18 cellular contexts compared by ENCODE assay signal in the genomic region with DNA sequence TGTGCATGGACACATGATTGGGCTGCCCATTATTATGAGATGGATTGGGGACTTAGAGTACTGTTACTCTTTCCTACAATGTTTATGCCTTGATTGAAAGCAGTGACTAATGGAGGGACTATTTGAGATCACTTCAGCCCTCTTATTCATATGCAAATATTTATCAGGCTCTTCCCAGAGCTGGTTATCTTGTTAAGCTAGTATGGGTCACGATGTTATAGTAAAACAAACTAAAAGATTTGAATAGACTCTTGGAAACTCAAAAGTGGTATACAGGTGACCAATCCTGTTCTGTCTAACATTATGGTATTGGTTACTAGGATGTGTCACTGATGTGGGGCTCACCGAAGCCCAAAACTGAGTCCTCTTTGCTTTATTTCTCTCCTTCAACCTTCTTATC.
DNase-seq lines count a peak whose midpoint lies in the region; ATAC-seq, FAIRE-seq and TF ChIP-seq lines count a peak whose summit lies in the region.
"Had no signal": no experiment of that assay in that cellular context is flagged by ENCODE, and none has a peak within 500 bp of the region (broad histone marks: within the 10 kb centered on the region; RNA-seq: fewer than 3 reads in every experiment).

No MANE protein-coding gene starts in this region.

- H3K9me3 Mint-ChIP-seq in stimulated activated effector memory CD8-positive, alpha-beta T cell treated with anti-CD3 and anti-CD28 coated beads, Interleukin-12 subunit alpha, Interleukin-12 subunit beta, amount 100 ng/mL, for 72 hours, result peaks cover 9% of the 10 kb centered on the region

- H3K4me2 ChIP-seq in A549, result no peak overlapping the region

- intact Hi-C loops in left ventricle myocardium inferior (cut with micrococcal nuclease), result no loop called here

- TF ChIP-seq CTCF in A549 (IDR thresholded peaks at IDR 0.05), result no peak
- no peak for TF ChIP-seq CTCF in epithelial cell of esophagus (IDR thresholded peaks at IDR 0.05; ENCODE audit: insufficient read depth, low read depth, low read length, missing control alignments)
- no peak for TF ChIP-seq CTCF in left ventricle myocardium inferior (IDR thresholded peaks at IDR 0.05; ENCODE audit: borderline replicate concordance)

- H3K4me3 Mint-ChIP-seq in stimulated activated effector memory CD8-positive, alpha-beta T cell treated with anti-CD3 and anti-CD28 coated beads, Interleukin-12 subunit alpha, Interleukin-12 subunit beta, amount 100 ng/mL, for 72 hours, result no peak overlapping the region
- H3K4me3 Mint-ChIP-seq: CD4-positive, CD25-positive, alpha-beta regulatory T cell; CD8-positive, alpha-beta memory T cell had no signal

- POLR2A ChIA-PET in A549 (lab: Yijun Ruan, JAX), result no interaction called here

- ATAC-seq in A549, result no peak
- ATAC-seq in stimulated activated effector memory CD8-positive, alpha-beta T cell treated with anti-CD3 and anti-CD28 coated beads, Interleukin-12 subunit alpha, Interleukin-12 subunit beta, amount 100 ng/mL, for 72 hours, result peak; percentile 65

- no peak overlapping the region for H3K27ac Mint-ChIP-seq in stimulated activated effector memory CD8-positive, alpha-beta T cell treated with anti-CD3 and anti-CD28 coated beads, Interleukin-12 subunit alpha, Interleukin-12 subunit beta, amount 100 ng/mL, for 72 hours
- H3K27ac Mint-ChIP-seq: CD4-positive, CD25-positive, alpha-beta regulatory T cell; CD8-positive, alpha-beta memory T cell had no signal

- no peak for TF ChIP-seq POLR2A in A549 (IDR thresholded peaks at IDR 0.05; ENCODE audit: low read length)
- no peak for TF ChIP-seq POLR2A in GM12891 (IDR thresholded peaks at IDR 0.05; ENCODE audit: low read depth, low read length)

- H3K36me3 ChIP-seq in NT2/D1 (ENCODE audit: insufficient read depth, insufficient read length, low read length), result no peaks in the 10 kb centered on the region
- H3K36me3 ChIP-seq in left ventricle myocardium inferior, result no peaks in the 10 kb centered on the region
- H3K36me3 ChIP-seq: BE2C had no signal

- H3K27me3 ChIP-seq in NT2/D1 (ENCODE audit: insufficient read depth, insufficient read length) (no peaks in the 10 kb centered on the region), left ventricle myocardium inferior (ENCODE audit: low read depth) (no peaks in the 10 kb centered on the region)
- H3K27me3 ChIP-seq: BE2C had no signal

- no peak for DNase-seq in A549 (ENCODE audit: low read depth in 1 of 2, low spot score in 1 of 2)
- peak; percentile 2 for DNase-seq in NT2/D1 (ENCODE audit: low read depth, low spot score)
- peak; percentile 24 for DNase-seq in epithelial cell of esophagus (ENCODE audit: low read depth)
- no peak for DNase-seq in stimulated activated effector memory CD8-positive, alpha-beta T cell treated with anti-CD3 and anti-CD28 coated beads, Interleukin-12 subunit alpha, Interleukin-12 subunit beta, amount 100 ng/mL, for 72 hours (ENCODE audit: low spot score in 2 of 2)
- no peak for DNase-seq in GM12891 (ENCODE audit: insufficient read length, low spot score)
- no peak for DNase-seq in left ventricle myocardium inferior
- DNase-seq in T1000 (lab: John Stamatoyannopoulos, UW), result no peak
- DNase-seq: 8988T; BE2C; C1 segment of cervical spinal cord; Caco-2; CD4-positive, CD25-positive, alpha-beta regulatory T cell; CD8-positive, alpha-beta memory T cell; DMS79 treated with DMSO at 0.1 percent for 48 hours; GF-D8; HCEC 1CT had no signal

- no peak overlapping the region for H3K4me3 ChIP-seq in A549
- no peak overlapping the region for H3K4me3 ChIP-seq in NT2/D1 (ENCODE audit: insufficient read length, low read depth)
- no peak overlapping the region for H3K4me3 ChIP-seq in epithelial cell of esophagus (ENCODE audit: low read length)
- H3K4me3 ChIP-seq in left ventricle myocardium inferior, result no peak overlapping the region

- CTCF ChIA-PET in A549 (lab: Yijun Ruan, JAX), result no interaction called here

- H3K27ac ChIP-seq in A549 (no peak overlapping the region), left ventricle myocardium inferior (replicated peaks) (no peak overlapping the region)
- H3K27ac ChIP-seq: HL-60 had no signal

- no peak for TF ChIP-seq EP300 in A549 (IDR thresholded peaks at IDR 0.05)

- TF ChIP-seq RAD21 in A549 (conservative IDR thresholded peaks at IDR 0.05 in 1 of 2, IDR thresholded peaks at IDR 0.05 in 1 of 2), result no peak

- no peaks in the 10 kb centered on the region for H3K4me1 ChIP-seq in A549
- H3K4me1 ChIP-seq in NT2/D1 (ENCODE audit: insufficient read depth, insufficient read length), result no peaks in the 10 kb centered on the region
- no peaks in the 10 kb centered on the region for H3K4me1 ChIP-seq in left ventricle myocardium inferior
- H3K4me1 ChIP-seq: BE2C, Caco-2 had no signal

- 4% methylated on average over 2 of the region's 2 CpGs for WGBS in A549 (ENCODE audit: missing lambda C conversion rate)

- FAIRE-seq in A549 (lab: Jason Lieb, UNC), result peak; percentile 76
- no peak for FAIRE-seq in GM12891 (lab: Jason Lieb, UNC)
- FAIRE-seq: D721Med had no signal

- peaks cover 7% of the 10 kb centered on the region for H3K4me1 Mint-ChIP-seq in stimulated activated effector memory CD8-positive, alpha-beta T cell treated with anti-CD3 and anti-CD28 coated beads, Interleukin-12 subunit alpha, Interleukin-12 subunit beta, amount 100 ng/mL, for 72 hours
- H3K4me1 Mint-ChIP-seq: CD8-positive, alpha-beta memory T cell had no signal

- H3K9me3 ChIP-seq in A549 (no peaks in the 10 kb centered on the region), NT2/D1 (ENCODE audit: insufficient read depth, low read length) (peaks cover 8% of the 10 kb centered on the region; the same call in 1 of the 2 replicates), left ventricle myocardium inferior (replicated peaks) (peaks cover 8% of the 10 kb centered on the region)
- H3K9me3 ChIP-seq: BE2C, Caco-2 had no signal

- no peak overlapping the region for H3K9ac ChIP-seq in NT2/D1 (ENCODE audit: insufficient read length, low read depth)

- peaks cover 6% of the 10 kb centered on the region for H3K36me3 Mint-ChIP-seq in stimulated activated effector memory CD8-positive, alpha-beta T cell treated with anti-CD3 and anti-CD28 coated beads, Interleukin-12 subunit alpha, Interleukin-12 subunit beta, amount 100 ng/mL, for 72 hours

TF ChIP-seq in A549, 52 proteins besides CTCF, POLR2A, EP300 and RAD21 (continues in another document):
- TF ChIP-seq, protein P1, sequence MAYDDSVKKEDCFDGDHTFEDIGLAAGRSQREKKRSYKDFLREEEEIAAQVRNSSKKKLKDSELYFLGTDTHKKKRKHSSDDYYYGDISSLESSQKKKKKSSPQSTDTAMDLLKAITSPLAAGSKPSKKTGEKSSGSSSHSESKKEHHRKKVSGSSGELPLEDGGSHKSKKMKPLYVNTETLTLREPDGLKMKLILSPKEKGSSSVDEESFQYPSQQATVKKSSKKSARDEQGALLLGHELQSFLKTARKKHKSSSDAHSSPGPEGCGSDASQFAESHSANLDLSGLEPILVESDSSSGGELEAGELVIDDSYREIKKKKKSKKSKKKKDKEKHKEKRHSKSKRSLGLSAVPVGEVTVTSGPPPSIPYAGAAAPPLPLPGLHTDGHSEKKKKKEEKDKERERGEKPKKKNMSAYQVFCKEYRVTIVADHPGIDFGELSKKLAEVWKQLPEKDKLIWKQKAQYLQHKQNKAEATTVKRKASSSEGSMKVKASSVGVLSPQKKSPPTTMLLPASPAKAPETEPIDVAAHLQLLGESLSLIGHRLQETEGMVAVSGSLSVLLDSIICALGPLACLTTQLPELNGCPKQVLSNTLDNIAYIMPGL (CRISPR knock-in tag; IDR thresholded peaks at IDR 0.05; ENCODE audit: borderline replicate concordance), result no peak
- TF ChIP-seq, protein P2, sequence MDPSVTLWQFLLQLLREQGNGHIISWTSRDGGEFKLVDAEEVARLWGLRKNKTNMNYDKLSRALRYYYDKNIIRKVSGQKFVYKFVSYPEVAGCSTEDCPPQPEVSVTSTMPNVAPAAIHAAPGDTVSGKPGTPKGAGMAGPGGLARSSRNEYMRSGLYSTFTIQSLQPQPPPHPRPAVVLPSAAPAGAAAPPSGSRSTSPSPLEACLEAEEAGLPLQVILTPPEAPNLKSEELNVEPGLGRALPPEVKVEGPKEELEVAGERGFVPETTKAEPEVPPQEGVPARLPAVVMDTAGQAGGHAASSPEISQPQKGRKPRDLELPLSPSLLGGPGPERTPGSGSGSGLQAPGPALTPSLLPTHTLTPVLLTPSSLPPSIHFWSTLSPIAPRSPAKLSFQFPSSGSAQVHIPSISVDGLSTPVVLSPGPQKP (IDR thresholded peaks at IDR 0.05; ENCODE audit: low read depth, low read length), result no peak
- TF ChIP-seq RNF2 (IDR thresholded peaks at IDR 0.05; ENCODE audit: borderline replicate concordance, low read depth), result no peak

TF ChIP-seq in GM12891, 5 proteins besides CTCF, POLR2A, EP300 and RAD21:
- TF ChIP-seq SPI1 (IDR thresholded peaks at IDR 0.05; ENCODE audit: low read depth, low read length) (no peak), TAF1 (IDR thresholded peaks at IDR 0.05; ENCODE audit: low read depth, low read length) (no peak)

Comparison
In these comparisons a context has a peak if more than half of its experiments do, and no peak if none do; other contexts are left out.
1. DNase-seq: peak in NT2/D1 (single experiment) and epithelial cell of esophagus (single experiment); none in A549 (0 of 2), stimulated activated effector memory CD8-positive, alpha-beta T cell treated with anti-CD3 and anti-CD28 coated beads, Interleukin-12 subunit alpha, Interleukin-12 subunit beta, amount 100 ng/mL, for 72 hours (0 of 2), GM12891 (single experiment), left ventricle myocardium inferior (single experiment) and T1000 (single experiment).